Comparison of ENCODE assay signal across 1 cellular context in the genomic region with DNA sequence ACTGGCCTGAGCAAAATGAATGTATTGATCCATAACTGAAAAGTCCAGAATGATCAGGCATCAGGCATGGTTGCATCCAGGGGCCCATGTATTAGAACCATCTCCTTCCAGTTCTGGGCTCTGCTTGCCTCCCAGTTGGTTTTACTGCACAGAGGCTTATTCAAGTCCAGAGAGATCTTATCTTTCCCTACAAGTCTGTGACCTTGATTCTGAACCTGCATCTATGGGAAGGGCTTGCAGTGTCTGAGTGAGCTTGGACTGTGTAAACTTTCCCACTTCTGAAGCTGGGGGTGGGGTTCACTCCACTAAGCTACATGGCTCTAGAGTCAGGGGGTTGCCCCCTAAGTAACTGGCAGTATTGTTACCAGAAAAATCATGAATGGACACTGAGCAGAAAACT.
TF ChIP-seq lines count a peak whose summit lies in the region.

No MANE protein-coding gene starts in this region.

TF ChIP-seq in HepG2, 621 proteins besides CTCF, POLR2A, EP300 and RAD21 (continued from another document):
- TF ChIP-seq, protein P1, sequence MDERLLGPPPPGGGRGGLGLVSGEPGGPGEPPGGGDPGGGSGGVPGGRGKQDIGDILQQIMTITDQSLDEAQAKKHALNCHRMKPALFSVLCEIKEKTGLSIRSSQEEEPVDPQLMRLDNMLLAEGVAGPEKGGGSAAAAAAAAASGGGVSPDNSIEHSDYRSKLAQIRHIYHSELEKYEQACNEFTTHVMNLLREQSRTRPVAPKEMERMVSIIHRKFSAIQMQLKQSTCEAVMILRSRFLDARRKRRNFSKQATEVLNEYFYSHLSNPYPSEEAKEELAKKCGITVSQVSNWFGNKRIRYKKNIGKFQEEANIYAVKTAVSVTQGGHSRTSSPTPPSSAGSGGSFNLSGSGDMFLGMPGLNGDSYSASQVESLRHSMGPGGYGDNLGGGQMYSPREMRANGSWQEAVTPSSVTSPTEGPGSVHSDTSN (CRISPR knock-in tag; IDR thresholded peaks at IDR 0.05), result no peak
- no peak for TF ChIP-seq CAMTA2 (CRISPR knock-in tag; IDR thresholded peaks at IDR 0.05; ENCODE audit: borderline replicate concordance)
- TF ChIP-seq IRF2 (CRISPR knock-in tag; IDR thresholded peaks at IDR 0.05), result 0 out of 2 replicates have a peak, but pooled peaks have one; percentile 15
- TF ChIP-seq NFE2L2 (IDR thresholded peaks at IDR 0.05; ENCODE audit: low read length), result no peak
- no peak for TF ChIP-seq CREM (IDR thresholded peaks at IDR 0.05)
- TF ChIP-seq CREM (CRISPR knock-in tag; IDR thresholded peaks at IDR 0.05), result no peak
- TF ChIP-seq DR1 (CRISPR knock-in tag; IDR thresholded peaks at IDR 0.05), result no peak
- no peak for TF ChIP-seq KLF9 (CRISPR knock-in tag; IDR thresholded peaks at IDR 0.05; ENCODE audit: low read depth)
- TF ChIP-seq HNF4A (CRISPR knock-in tag; IDR thresholded peaks at IDR 0.05), result peak; percentile 56
- no peak for TF ChIP-seq ZNF883 (CRISPR knock-in tag; IDR thresholded peaks at IDR 0.05; ENCODE audit: not compliant biosample characterization)
- no peak for TF ChIP-seq ZNF431 (CRISPR knock-in tag; IDR thresholded peaks at IDR 0.05; ENCODE audit: borderline replicate concordance, low read depth)
- TF ChIP-seq AGO2 (optimal IDR thresholded peaks at IDR 0.05; ENCODE audit: low read depth, low read length), result no peak
- TF ChIP-seq, protein P2, sequence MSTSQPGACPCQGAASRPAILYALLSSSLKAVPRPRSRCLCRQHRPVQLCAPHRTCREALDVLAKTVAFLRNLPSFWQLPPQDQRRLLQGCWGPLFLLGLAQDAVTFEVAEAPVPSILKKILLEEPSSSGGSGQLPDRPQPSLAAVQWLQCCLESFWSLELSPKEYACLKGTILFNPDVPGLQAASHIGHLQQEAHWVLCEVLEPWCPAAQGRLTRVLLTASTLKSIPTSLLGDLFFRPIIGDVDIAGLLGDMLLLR (CRISPR knock-in tag; IDR thresholded peaks at IDR 0.05), result no peak
- TF ChIP-seq, protein P3, sequence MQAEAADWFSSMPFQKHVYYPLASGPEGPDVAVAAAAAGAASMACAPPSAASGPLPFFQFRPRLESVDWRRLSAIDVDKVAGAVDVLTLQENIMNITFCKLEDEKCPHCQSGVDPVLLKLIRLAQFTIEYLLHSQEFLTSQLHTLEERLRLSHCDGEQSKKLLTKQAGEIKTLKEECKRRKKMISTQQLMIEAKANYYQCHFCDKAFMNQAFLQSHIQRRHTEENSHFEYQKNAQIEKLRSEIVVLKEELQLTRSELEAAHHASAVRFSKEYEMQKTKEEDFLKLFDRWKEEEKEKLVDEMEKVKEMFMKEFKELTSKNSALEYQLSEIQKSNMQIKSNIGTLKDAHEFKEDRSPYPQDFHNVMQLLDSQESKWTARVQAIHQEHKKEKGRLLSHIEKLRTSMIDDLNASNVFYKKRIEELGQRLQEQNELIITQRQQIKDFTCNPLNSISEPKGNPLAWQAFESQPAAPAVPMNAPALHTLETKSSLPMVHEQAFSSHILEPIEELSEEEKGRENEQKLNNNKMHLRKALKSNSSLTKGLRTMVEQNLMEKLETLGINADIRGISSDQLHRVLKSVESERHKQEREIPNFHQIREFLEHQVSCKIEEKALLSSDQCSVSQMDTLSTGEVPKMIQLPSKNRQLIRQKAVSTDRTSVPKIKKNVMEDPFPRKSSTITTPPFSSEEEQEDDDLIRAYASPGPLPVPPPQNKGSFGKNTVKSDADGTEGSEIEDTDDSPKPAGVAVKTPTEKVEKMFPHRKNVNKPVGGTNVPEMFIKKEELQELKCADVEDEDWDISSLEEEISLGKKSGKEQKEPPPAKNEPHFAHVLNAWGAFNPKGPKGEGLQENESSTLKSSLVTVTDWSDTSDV (CRISPR knock-in tag; IDR thresholded peaks at IDR 0.05), result no peak
- TF ChIP-seq, protein P4, sequence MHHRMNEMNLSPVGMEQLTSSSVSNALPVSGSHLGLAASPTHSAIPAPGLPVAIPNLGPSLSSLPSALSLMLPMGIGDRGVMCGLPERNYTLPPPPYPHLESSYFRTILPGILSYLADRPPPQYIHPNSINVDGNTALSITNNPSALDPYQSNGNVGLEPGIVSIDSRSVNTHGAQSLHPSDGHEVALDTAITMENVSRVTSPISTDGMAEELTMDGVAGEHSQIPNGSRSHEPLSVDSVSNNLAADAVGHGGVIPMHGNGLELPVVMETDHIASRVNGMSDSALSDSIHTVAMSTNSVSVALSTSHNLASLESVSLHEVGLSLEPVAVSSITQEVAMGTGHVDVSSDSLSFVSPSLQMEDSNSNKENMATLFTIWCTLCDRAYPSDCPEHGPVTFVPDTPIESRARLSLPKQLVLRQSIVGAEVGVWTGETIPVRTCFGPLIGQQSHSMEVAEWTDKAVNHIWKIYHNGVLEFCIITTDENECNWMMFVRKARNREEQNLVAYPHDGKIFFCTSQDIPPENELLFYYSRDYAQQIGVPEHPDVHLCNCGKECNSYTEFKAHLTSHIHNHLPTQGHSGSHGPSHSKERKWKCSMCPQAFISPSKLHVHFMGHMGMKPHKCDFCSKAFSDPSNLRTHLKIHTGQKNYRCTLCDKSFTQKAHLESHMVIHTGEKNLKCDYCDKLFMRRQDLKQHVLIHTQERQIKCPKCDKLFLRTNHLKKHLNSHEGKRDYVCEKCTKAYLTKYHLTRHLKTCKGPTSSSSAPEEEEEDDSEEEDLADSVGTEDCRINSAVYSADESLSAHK (CRISPR knock-in tag; IDR thresholded peaks at IDR 0.05; ENCODE audit: borderline replicate concordance), result no peak
- no peak for TF ChIP-seq REXO4 (CRISPR knock-in tag; IDR thresholded peaks at IDR 0.05; ENCODE audit: borderline replicate concordance)
- TF ChIP-seq ZNF567 (CRISPR knock-in tag; IDR thresholded peaks at IDR 0.05; ENCODE audit: borderline replicate concordance), result no peak
- TF ChIP-seq, protein P5, sequence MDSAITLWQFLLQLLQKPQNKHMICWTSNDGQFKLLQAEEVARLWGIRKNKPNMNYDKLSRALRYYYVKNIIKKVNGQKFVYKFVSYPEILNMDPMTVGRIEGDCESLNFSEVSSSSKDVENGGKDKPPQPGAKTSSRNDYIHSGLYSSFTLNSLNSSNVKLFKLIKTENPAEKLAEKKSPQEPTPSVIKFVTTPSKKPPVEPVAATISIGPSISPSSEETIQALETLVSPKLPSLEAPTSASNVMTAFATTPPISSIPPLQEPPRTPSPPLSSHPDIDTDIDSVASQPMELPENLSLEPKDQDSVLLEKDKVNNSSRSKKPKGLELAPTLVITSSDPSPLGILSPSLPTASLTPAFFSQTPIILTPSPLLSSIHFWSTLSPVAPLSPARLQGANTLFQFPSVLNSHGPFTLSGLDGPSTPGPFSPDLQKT (CRISPR knock-in tag; IDR thresholded peaks at IDR 0.05; ENCODE audit: borderline replicate concordance), result no peak
- TF ChIP-seq, protein P6, sequence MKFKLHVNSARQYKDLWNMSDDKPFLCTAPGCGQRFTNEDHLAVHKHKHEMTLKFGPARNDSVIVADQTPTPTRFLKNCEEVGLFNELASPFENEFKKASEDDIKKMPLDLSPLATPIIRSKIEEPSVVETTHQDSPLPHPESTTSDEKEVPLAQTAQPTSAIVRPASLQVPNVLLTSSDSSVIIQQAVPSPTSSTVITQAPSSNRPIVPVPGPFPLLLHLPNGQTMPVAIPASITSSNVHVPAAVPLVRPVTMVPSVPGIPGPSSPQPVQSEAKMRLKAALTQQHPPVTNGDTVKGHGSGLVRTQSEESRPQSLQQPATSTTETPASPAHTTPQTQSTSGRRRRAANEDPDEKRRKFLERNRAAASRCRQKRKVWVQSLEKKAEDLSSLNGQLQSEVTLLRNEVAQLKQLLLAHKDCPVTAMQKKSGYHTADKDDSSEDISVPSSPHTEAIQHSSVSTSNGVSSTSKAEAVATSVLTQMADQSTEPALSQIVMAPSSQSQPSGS (CRISPR knock-in tag; IDR thresholded peaks at IDR 0.05), result no peak
- TF ChIP-seq TBX2 (CRISPR knock-in tag; IDR thresholded peaks at IDR 0.05; ENCODE audit: borderline replicate concordance), result peak; percentile 71; the same call in 1 of the 2 replicates
- TF ChIP-seq KMT2A (CRISPR knock-in tag; IDR thresholded peaks at IDR 0.05), result no peak
- no peak for TF ChIP-seq POLR2AphosphoS2 (IDR thresholded peaks at IDR 0.05; ENCODE audit: low read depth, low read length)
- 0 out of 2 replicates have a peak, but pooled peaks have one; percentile 13 for TF ChIP-seq TGIF2 (CRISPR knock-in tag; IDR thresholded peaks at IDR 0.05)
- no peak for TF ChIP-seq KLF13 (CRISPR knock-in tag; IDR thresholded peaks at IDR 0.05)
- no peak for TF ChIP-seq ZSCAN31 (CRISPR knock-in tag; IDR thresholded peaks at IDR 0.05; ENCODE audit: low read depth)
- TF ChIP-seq ZFP82 (CRISPR knock-in tag; IDR thresholded peaks at IDR 0.05; ENCODE audit: borderline replicate concordance), result no peak
